ENCODE assay signal across 8 cellular contexts in the genomic region with DNA sequence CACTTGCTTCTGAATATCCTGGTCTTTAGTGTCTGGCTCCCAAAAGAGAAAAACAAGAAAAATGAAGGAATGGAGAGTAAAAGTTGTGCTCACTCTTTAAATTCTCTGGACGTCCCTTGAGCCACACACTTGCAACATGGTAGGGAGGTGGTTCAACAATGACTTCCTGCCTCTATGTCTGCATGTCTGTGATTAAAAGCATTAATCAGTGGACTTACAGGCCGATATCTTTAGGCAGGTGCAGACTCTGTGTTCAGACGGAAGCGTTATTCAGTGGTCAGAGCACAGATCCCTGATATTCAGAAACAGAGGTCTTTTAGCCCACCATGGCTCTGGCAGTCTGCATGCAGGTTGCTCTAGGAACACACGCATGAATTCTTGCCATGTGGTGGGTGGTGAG.
"Had no signal": no experiment of that assay in that cellular context is flagged by ENCODE, and none has a peak within 500 bp of the region (broad histone marks: within the 10 kb centered on the region; RNA-seq: fewer than 3 reads in every experiment).

No MANE protein-coding gene starts in this region.

- H3K9ac ChIP-seq: GM23248 had no signal

- DNase-seq: GM23248, GOT3, H9, HCEC 1CT, KG1 had no signal

- FAIRE-seq: H54, HepG2 had no signal

- H3K27ac ChIP-seq: GM23248, HL-60 had no signal

- H2AFZ ChIP-seq: GM23248 had no signal

- H3K4me3 ChIP-seq: GM23248 had no signal
